9 cellular contexts compared by ENCODE assay signal in the genomic region with DNA sequence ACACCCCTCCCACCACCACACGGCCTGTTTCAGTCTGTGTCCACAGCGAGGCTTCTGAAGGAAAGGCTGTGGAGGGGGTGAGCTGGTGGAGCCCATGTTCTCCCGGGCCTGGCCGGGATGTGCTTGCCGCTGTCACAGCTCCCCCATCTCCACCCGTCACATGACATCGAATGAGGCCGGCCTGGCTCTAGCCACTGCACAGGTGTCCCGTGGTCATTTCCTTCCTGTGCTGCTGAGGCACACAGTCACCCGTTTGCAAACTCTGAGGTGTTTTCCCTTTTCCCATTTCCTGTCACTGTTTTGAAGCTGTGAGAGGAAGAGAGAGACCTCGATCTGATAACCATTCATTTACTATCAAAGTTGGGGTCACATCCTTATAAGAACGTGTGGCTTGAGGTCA. TPM values are rescaled to one million over a fixed set of nuclear protein-coding genes. Genes with fewer than 3 reads are reported as not detected.
DNase-seq lines count a peak whose midpoint lies in the region; ATAC-seq and TF ChIP-seq lines count a peak whose summit lies in the region.
"Had no signal": no experiment of that assay in that cellular context is flagged by ENCODE, and none has a peak within 500 bp of the region (broad histone marks: within the 10 kb centered on the region; RNA-seq: fewer than 3 reads in every experiment).

No MANE protein-coding gene starts in this region.

- DNase-seq in Daoy (ENCODE audit: low read depth) (peak; percentile 19), NCI-H1694 (lab: John Stamatoyannopoulos, UW) (no peak), osteocyte (ENCODE audit: extremely low spot score, unreplicated experiment) (no peak), WERI-Rb-1 (no peak)
- peak; percentile 36 for DNase-seq in activated naive CD8-positive, alpha-beta T cell treated with anti-CD3 and anti-CD28 coated beads, Interleukin-2, amount 50 U/mL, for 24 hours
- DNase-seq in naive thymus-derived CD4-positive, alpha-beta T cell, result peak in 5 of 9 donors; percentile 8 to 46 (median 13)
- DNase-seq: NCI-H226 had no signal

- H3K4me1 Mint-ChIP-seq in activated naive CD8-positive, alpha-beta T cell treated with anti-CD3 and anti-CD28 coated beads, Interleukin-2, amount 50 U/mL, for 24 hours, result peaks cover 48% of the 10 kb centered on the region
- H3K4me1 Mint-ChIP-seq in naive thymus-derived CD4-positive, alpha-beta T cell, result peaks cover 26 to 49% (median 44%) of the 10 kb centered on the region in 7 donors
- peaks cover 39% of the 10 kb centered on the region for H3K4me1 Mint-ChIP-seq in osteocyte (ENCODE audit: unreplicated experiment)

- peak overlapping the region; percentile 33 for H3K27ac ChIP-seq in KOPT-K1 (ENCODE audit: low read depth, low read length, poor library complexity, severe bottlenecking)
- peak overlapping the region; percentile 15 for H3K27ac ChIP-seq in naive thymus-derived CD4-positive, alpha-beta T cell (ENCODE audit: low read depth, low read length)
- no peak overlapping the region for H3K27ac ChIP-seq in WERI-Rb-1

- peak overlapping the region; percentile 41 for H3K27ac Mint-ChIP-seq in activated naive CD8-positive, alpha-beta T cell treated with anti-CD3 and anti-CD28 coated beads, Interleukin-2, amount 50 U/mL, for 24 hours
- H3K27ac Mint-ChIP-seq in naive thymus-derived CD4-positive, alpha-beta T cell, result peak overlapping the region; percentile 28 to 92 (median 87)
- H3K27ac Mint-ChIP-seq in osteocyte (ENCODE audit: unreplicated experiment), result no peak overlapping the region

- no peak overlapping the region for H3K4me3 Mint-ChIP-seq in activated naive CD8-positive, alpha-beta T cell treated with anti-CD3 and anti-CD28 coated beads, Interleukin-2, amount 50 U/mL, for 24 hours
- peak overlapping the region in 9 of 10 donors; percentile 49 to 80 (median 69) for H3K4me3 Mint-ChIP-seq in naive thymus-derived CD4-positive, alpha-beta T cell
- no peak overlapping the region for H3K4me3 Mint-ChIP-seq in osteocyte (ENCODE audit: unreplicated experiment)

- no peaks in the 10 kb centered on the region for H3K36me3 Mint-ChIP-seq in activated naive CD8-positive, alpha-beta T cell treated with anti-CD3 and anti-CD28 coated beads, Interleukin-2, amount 50 U/mL, for 24 hours (ENCODE audit: low read depth)
- peaks cover 0 to 4% (median 0%) of the 10 kb centered on the region in 5 donors for H3K36me3 Mint-ChIP-seq in naive thymus-derived CD4-positive, alpha-beta T cell
- no peaks in the 10 kb centered on the region for H3K36me3 Mint-ChIP-seq in osteocyte (ENCODE audit: unreplicated experiment)

- TF ChIP-seq CTCF in osteocyte (IDR thresholded peaks at IDR 0.05), result no peak
- TF ChIP-seq CTCF in WERI-Rb-1 (IDR thresholded peaks at IDR 0.05; ENCODE audit: low read depth, low read length), result no peak

- H3K36me3 ChIP-seq in KOPT-K1 (ENCODE audit: insufficient read depth, low read length) (no peaks in the 10 kb centered on the region), WERI-Rb-1 (no peaks in the 10 kb centered on the region)
- H3K36me3 ChIP-seq in naive thymus-derived CD4-positive, alpha-beta T cell (ENCODE audit: control insufficient read depth in 2 of 3, insufficient read depth in 3 of 3, low read length in 3 of 3), result no peaks in the 10 kb centered on the region

- H3K4me1 ChIP-seq in naive thymus-derived CD4-positive, alpha-beta T cell (ENCODE audit: control insufficient read depth in 2 of 2, insufficient read depth in 2 of 2, low read length in 2 of 2), result peaks cover 9 to 37% of the 10 kb centered on the region in 2 donors

- no peaks in the 10 kb centered on the region for H3K9me3 ChIP-seq in KOPT-K1 (ENCODE audit: insufficient read depth, low read length, poor library complexity, severe bottlenecking)
- no peaks in the 10 kb centered on the region for H3K9me3 ChIP-seq in naive thymus-derived CD4-positive, alpha-beta T cell (ENCODE audit: control insufficient read depth in 2 of 3, low read length in 3 of 3)
- no peaks in the 10 kb centered on the region for H3K9me3 ChIP-seq in WERI-Rb-1 (ENCODE audit: severe bottlenecking)

- H3K4me3 ChIP-seq in naive thymus-derived CD4-positive, alpha-beta T cell (ENCODE audit: low read length), result no peak overlapping the region
- no peak overlapping the region for H3K4me3 ChIP-seq in WERI-Rb-1 (ENCODE audit: low read depth, low read length)

- intact Hi-C loops in naive thymus-derived CD4-positive, alpha-beta T cell (cut with micrococcal nuclease), result loop anchor here in 1 of 2 donors (1.0 to 5.0 kb wide), 2 partner anchors 17 to 32 kb away; no protein-coding TSS in a partner anchor

- H3K9me3 Mint-ChIP-seq in activated naive CD8-positive, alpha-beta T cell treated with anti-CD3 and anti-CD28 coated beads, Interleukin-2, amount 50 U/mL, for 24 hours, result no peaks in the 10 kb centered on the region
- no peaks in the 10 kb centered on the region for H3K9me3 Mint-ChIP-seq in naive thymus-derived CD4-positive, alpha-beta T cell
- H3K9me3 Mint-ChIP-seq in osteocyte (ENCODE audit: unreplicated experiment), result no peaks in the 10 kb centered on the region

- CTCF ChIA-PET in naive thymus-derived CD4-positive, alpha-beta T cell (lab: Charles Lee), result interaction anchor here (0.8 kb wide), 2 partner anchors 11 to 28 kb away, joined by 3 to 4 read pairs; no protein-coding TSS in a partner anchor

- ATAC-seq in activated naive CD8-positive, alpha-beta T cell treated with anti-CD3 and anti-CD28 coated beads, Interleukin-2, amount 50 U/mL, for 24 hours, result no peak
- ATAC-seq in naive thymus-derived CD4-positive, alpha-beta T cell, result no peak
- no peak for ATAC-seq in HG03135 (IDR thresholded peaks at IDR 0.05; ENCODE audit: unreplicated experiment)

- POLR2A ChIA-PET in naive thymus-derived CD4-positive, alpha-beta T cell (lab: Charles Lee), result interaction anchor here (0.8 to 2.8 kb wide), 7 partner anchors 12 to 100 kb away, joined by 3 to 16 read pairs (median 4); partner anchors contain the start of gene CDC45

- H3K27me3 ChIP-seq in naive thymus-derived CD4-positive, alpha-beta T cell (ENCODE audit: control insufficient read depth in 2 of 2, insufficient read depth in 2 of 2, low read length in 2 of 2), result no peaks in the 10 kb centered on the region
- H3K27me3 ChIP-seq in WERI-Rb-1 (ENCODE audit: insufficient read depth, low read depth, severe bottlenecking), result no peaks in the 10 kb centered on the region

- H3K27me3 Mint-ChIP-seq in activated naive CD8-positive, alpha-beta T cell treated with anti-CD3 and anti-CD28 coated beads, Interleukin-2, amount 50 U/mL, for 24 hours, result peaks cover 2% of the 10 kb centered on the region
- no peaks in the 10 kb centered on the region for H3K27me3 Mint-ChIP-seq in naive thymus-derived CD4-positive, alpha-beta T cell
- no peaks in the 10 kb centered on the region for H3K27me3 Mint-ChIP-seq in osteocyte (ENCODE audit: unreplicated experiment)

RNA-seq across cellular contexts. Expression of gene CLDN5, which starts 55.7 kb away (rescaled TPM):
- 0.11 TPM in 1 of 2 replicates, not detected in the other for total RNA-seq in Daoy (2014; rRNA removed; shearing (Covaris generic))
- 1 to 10 TPM in 2 of 5 experiments, not detected in 3; 1.7 to 2.0 TPM for total RNA-seq in naive thymus-derived CD4-positive, alpha-beta T cell
- 10 to 100 TPM in 1 of 2 donors, 1 to 10 TPM in 1; 6.7 to 11.7 TPM for polyA plus RNA-seq in naive thymus-derived CD4-positive, alpha-beta T cell
- total RNA-seq in osteocyte, result not detected in 2 replicates

Comparison
In these comparisons a context has a peak if more than half of its experiments do, and no peak if none do; other contexts are left out.
1. DNase-seq: peak in Daoy (single experiment), activated naive CD8-positive, alpha-beta T cell treated with anti-CD3 and anti-CD28 coated beads, Interleukin-2, amount 50 U/mL, for 24 hours (single experiment) and naive thymus-derived CD4-positive, alpha-beta T cell (5 of 9); none in NCI-H1694 (single experiment), osteocyte (single experiment) and WERI-Rb-1 (single experiment).
2. H3K4me3 Mint-ChIP-seq: peak in naive thymus-derived CD4-positive, alpha-beta T cell (9 of 10); none in activated naive CD8-positive, alpha-beta T cell treated with anti-CD3 and anti-CD28 coated beads, Interleukin-2, amount 50 U/mL, for 24 hours (single experiment) and osteocyte (single experiment).